In genomic region chr12:47297993-47298392, GRCh38 we compare ENCODE assay signal across 1 cellular context.
TF ChIP-seq lines count a peak whose summit lies in the region.

No MANE protein-coding gene starts in this region.

TF ChIP-seq in HCT116, 20 proteins besides CTCF, POLR2A, EP300 and RAD21 (continued from another document):
- no peak for TF ChIP-seq SIN3A (IDR thresholded peaks at IDR 0.05; ENCODE audit: low read depth)
- TF ChIP-seq MAX (IDR thresholded peaks at IDR 0.05): no peak
- TF ChIP-seq ELF1 (IDR thresholded peaks at IDR 0.05; ENCODE audit: borderline replicate concordance, low read depth): no peak
- no peak for TF ChIP-seq REST (IDR thresholded peaks at IDR 0.05; ENCODE audit: low read depth)
- no peak for TF ChIP-seq EZH2phosphoT487 (IDR thresholded peaks at IDR 0.05; ENCODE audit: borderline replicate concordance)
- TF ChIP-seq TCF7L2 (IDR thresholded peaks at IDR 0.05; ENCODE audit: borderline replicate concordance, extremely low read depth, insufficient read depth, insufficient read length): no peak
- TF ChIP-seq JUND (IDR thresholded peaks at IDR 0.05): no peak
- no peak for TF ChIP-seq EZH2 (IDR thresholded peaks at IDR 0.05)
- TF ChIP-seq EGR1 (IDR thresholded peaks at IDR 0.05; ENCODE audit: low read depth): no peak
- no peak for TF ChIP-seq CBX3 (IDR thresholded peaks at IDR 0.05; ENCODE audit: low read depth)
- no peak for TF ChIP-seq FOSL1 (IDR thresholded peaks at IDR 0.05; ENCODE audit: low read depth)
